ENCODE assay signal across 13 cellular contexts in the genomic region with DNA sequence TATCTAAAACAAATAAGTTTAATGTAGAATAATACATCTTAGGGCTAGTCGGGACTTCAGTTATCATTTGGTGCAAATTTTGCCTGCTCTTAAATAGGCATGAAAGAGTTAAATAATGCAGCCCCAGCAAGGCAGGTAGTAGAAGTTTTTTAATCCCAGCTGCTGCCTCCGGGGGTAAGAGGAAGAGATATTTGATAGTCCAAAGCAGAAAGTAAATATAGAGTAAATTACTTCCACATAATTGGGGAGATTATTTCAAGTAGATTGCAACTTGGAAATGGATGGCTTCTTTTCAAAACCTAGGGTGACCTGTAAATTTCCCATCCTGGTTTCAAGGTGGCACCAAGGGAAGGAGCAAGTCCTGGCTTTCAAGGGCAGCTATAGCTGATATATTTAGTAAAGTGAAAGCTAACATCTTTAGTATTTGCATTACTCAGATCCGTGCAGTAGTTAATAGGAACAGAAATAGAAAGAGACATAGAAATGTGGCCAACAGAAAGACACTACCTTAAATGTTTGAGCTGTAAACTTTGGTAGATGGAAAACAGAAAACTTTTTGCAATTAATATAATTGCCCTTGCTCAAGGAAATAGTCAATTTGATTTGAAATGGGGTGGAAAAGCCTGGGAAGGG.
DNase-seq lines count a peak whose midpoint lies in the region; ATAC-seq and TF ChIP-seq lines count a peak whose summit lies in the region.
"Had no signal": no experiment of that assay in that cellular context is flagged by ENCODE, and none has a peak within 500 bp of the region (broad histone marks: within the 10 kb centered on the region; RNA-seq: fewer than 3 reads in every experiment).

No MANE protein-coding gene starts in this region.

- no peak overlapping the region for H3K4me3 Mint-ChIP-seq in osteocyte (ENCODE audit: unreplicated experiment)

- WGBS in gastroesophageal sphincter (ENCODE audit: low coverage in 1 of 2), 2 donors: 56 to 93% methylated on average over 2 to 3 of the region's 3 CpGs

- TF ChIP-seq CTCF in osteocyte (IDR thresholded peaks at IDR 0.05): no peak
- TF ChIP-seq CTCF in left lung (IDR thresholded peaks at IDR 0.05): no peak
- TF ChIP-seq CTCF in gastroesophageal sphincter (IDR thresholded peaks at IDR 0.05): no peak

- TF ChIP-seq EP300 in gastroesophageal sphincter (IDR thresholded peaks at IDR 0.05): no peak

- H3K36me3 Mint-ChIP-seq in osteocyte (ENCODE audit: unreplicated experiment): no peaks in the 10 kb centered on the region

- peak; percentile 7 for DNase-seq in NCI-H146 (lab: John Stamatoyannopoulos, UW)
- no peak for DNase-seq in osteocyte (ENCODE audit: extremely low spot score, unreplicated experiment)
- DNase-seq in left lung: no peak
- no peak for DNase-seq in activated T-cell treated with anti-CD3 and anti-CD28 coated beads for 4 hours
- DNase-seq: retina had no signal

- ATAC-seq in GM18519 (IDR thresholded peaks at IDR 0.05; ENCODE audit: low FRiP score, unreplicated experiment) (peak; percentile 85), GM21367 (IDR thresholded peaks at IDR 0.05; ENCODE audit: unreplicated experiment) (peak; percentile 86), HG02973 (IDR thresholded peaks at IDR 0.05; ENCODE audit: unreplicated experiment) (peak; percentile 43), left lung (no peak), gastroesophageal sphincter (no peak)
- ATAC-seq: esophagus mucosa, K562 had no signal

- H3K4me1 Mint-ChIP-seq in osteocyte (ENCODE audit: unreplicated experiment): no peaks in the 10 kb centered on the region

- H3K9me3 ChIP-seq in left lung: no peaks in the 10 kb centered on the region
- H3K9me3 ChIP-seq in gastroesophageal sphincter: no peaks in the 10 kb centered on the region
- H3K9me3 ChIP-seq: thoracic aorta had no signal

- H3K4me1 ChIP-seq in left lung: no peaks in the 10 kb centered on the region
- no peaks in the 10 kb centered on the region for H3K4me1 ChIP-seq in gastroesophageal sphincter

- intact Hi-C loops in left lung (cut with DNase I): no loop called here

- peaks cover 7% of the 10 kb centered on the region for H3K27me3 Mint-ChIP-seq in osteocyte (ENCODE audit: unreplicated experiment)

- TF ChIP-seq POLR2A in gastroesophageal sphincter (IDR thresholded peaks at IDR 0.05): no peak

- H3K27ac ChIP-seq in left lung: no peak overlapping the region
- H3K27ac ChIP-seq in gastroesophageal sphincter: no peak overlapping the region
- H3K27ac ChIP-seq: BLaER1 treated with 17β-estradiol and CSF1 and Interleukin-3, amounts not matched to agents 10 nM and 100 nM; thoracic aorta had no signal

- no peak overlapping the region for H3K27ac Mint-ChIP-seq in osteocyte (ENCODE audit: unreplicated experiment)

- no peaks in the 10 kb centered on the region for H3K9me3 Mint-ChIP-seq in osteocyte (ENCODE audit: unreplicated experiment)

- no peaks in the 10 kb centered on the region for H3K36me3 ChIP-seq in left lung
- no peaks in the 10 kb centered on the region for H3K36me3 ChIP-seq in gastroesophageal sphincter
- H3K36me3 ChIP-seq: BLaER1 treated with 17β-estradiol and CSF1 and Interleukin-3, amounts not matched to agents 10 nM and 100 nM; thoracic aorta had no signal

- H3K27me3 ChIP-seq in left lung (no peaks in the 10 kb centered on the region), gastroesophageal sphincter (no peaks in the 10 kb centered on the region)
- H3K27me3 ChIP-seq: BLaER1 treated with 17β-estradiol and CSF1 and Interleukin-3, amounts not matched to agents 10 nM and 100 nM had no signal

- H3K4me3 ChIP-seq in left lung: no peak overlapping the region
- H3K4me3 ChIP-seq in gastroesophageal sphincter: no peak overlapping the region
- H3K4me3 ChIP-seq: BLaER1 treated with 17β-estradiol and CSF1 and Interleukin-3, amounts not matched to agents 10 nM and 100 nM; K562; thoracic aorta had no signal

Comparison
In these comparisons a context has a peak if more than half of its experiments do, and no peak if none do; other contexts are left out.
1. ATAC-seq: peak in GM18519 (single experiment), GM21367 (single experiment) and HG02973 (single experiment); none in left lung (single experiment) and gastroesophageal sphincter (single experiment).